ENCODE assay signal across 1 cellular context in the genomic region with DNA sequence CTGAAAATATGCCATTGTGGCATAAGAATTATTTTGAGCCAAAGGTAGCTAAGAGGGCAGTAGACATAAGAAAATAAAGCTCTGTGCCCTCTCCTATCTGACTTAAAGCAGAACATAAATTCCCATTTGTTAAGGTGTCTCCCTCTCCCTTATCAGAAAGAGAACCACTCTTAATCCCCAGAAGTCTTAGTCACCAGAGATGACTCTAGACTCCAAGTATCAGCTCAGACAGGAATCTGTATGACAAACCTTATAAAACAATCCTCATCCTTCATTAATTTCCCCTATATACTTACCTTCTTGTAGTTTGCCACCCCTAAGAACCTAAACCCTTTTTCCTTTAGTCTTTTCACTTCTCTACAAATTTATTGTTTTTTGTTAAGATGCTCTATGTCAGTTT.
TF ChIP-seq lines count a peak whose summit lies in the region.

No MANE protein-coding gene starts in this region.

TF ChIP-seq in K562, 482 proteins besides CTCF, POLR2A, EP300 and RAD21 (continued from another document and continues in another):
- TF ChIP-seq SREBF1 (IDR thresholded peaks at IDR 0.05; ENCODE audit: borderline replicate concordance, low read depth, low read length) (no peak), FOXM1 (IDR thresholded peaks at IDR 0.05; ENCODE audit: low read depth) (0 out of 2 replicates have a peak, but pooled peaks have one; percentile 13), FOXM1 (CRISPR knock-in tag; IDR thresholded peaks at IDR 0.05; ENCODE audit: low read depth) (no peak), HDAC2 (IDR thresholded peaks at IDR 0.05) (0 out of 2 replicates have a peak, but pooled peaks have one; percentile 35), GATAD2B (IDR thresholded peaks at IDR 0.05; ENCODE audit: borderline replicate concordance) (0 out of 2 replicates have a peak, but pooled peaks have one; percentile 50), ARNT (IDR thresholded peaks at IDR 0.05) (0 out of 4 replicates have a peak, but pooled peaks of 1 of the 2 experiments have one; percentile 52), ZNF197 (CRISPR knock-in tag; IDR thresholded peaks at IDR 0.05; ENCODE audit: low read depth) (no peak), CTBP1 (IDR thresholded peaks at IDR 0.05; ENCODE audit: borderline replicate concordance) (peak; percentile 37; the same call in 1 of the 2 replicates), DPF2 (IDR thresholded peaks at IDR 0.05) (peak; percentile 95), ILK (tag; IDR thresholded peaks at IDR 0.05; ENCODE audit: borderline replicate concordance, low read depth) (no peak), ZNF282 (CRISPR knock-in tag; IDR thresholded peaks at IDR 0.05) (no peak), HNRNPUL1 (IDR thresholded peaks at IDR 0.05; ENCODE audit: low read length) (no peak), ZNF431 (CRISPR knock-in tag; IDR thresholded peaks at IDR 0.05) (no peak), GATAD2A (IDR thresholded peaks at IDR 0.05) (no peak), KAT7 (CRISPR knock-in tag; IDR thresholded peaks at IDR 0.05; ENCODE audit: borderline replicate concordance) (no peak), STAT5A (IDR thresholded peaks at IDR 0.05; ENCODE audit: borderline replicate concordance, low read length) (peak; percentile 40; the same call in 1 of the 2 replicates), MEIS2 (IDR thresholded peaks at IDR 0.05; ENCODE audit: partially characterized antibody) (peak; percentile 82), JUND (IDR thresholded peaks at IDR 0.05; ENCODE audit: borderline replicate concordance, low read depth, low read length) (peak; percentile 90), JUND (tag; IDR thresholded peaks at IDR 0.05; ENCODE audit: borderline replicate concordance, low read depth, low read length) (peak; percentile 85; the same call in 2 of the 3 replicates), TRIM24 (IDR thresholded peaks at IDR 0.05) (peak; percentile 22 to 52; a peak in 2 of 4 replicates), FUS (optimal IDR thresholded peaks at IDR 0.05; ENCODE audit: low read depth, low read length) (no peak), TEAD2 (tag; IDR thresholded peaks at IDR 0.05) (no peak), XRCC3 (IDR thresholded peaks at IDR 0.05) (no peak)
- TF ChIP-seq, protein P1, sequence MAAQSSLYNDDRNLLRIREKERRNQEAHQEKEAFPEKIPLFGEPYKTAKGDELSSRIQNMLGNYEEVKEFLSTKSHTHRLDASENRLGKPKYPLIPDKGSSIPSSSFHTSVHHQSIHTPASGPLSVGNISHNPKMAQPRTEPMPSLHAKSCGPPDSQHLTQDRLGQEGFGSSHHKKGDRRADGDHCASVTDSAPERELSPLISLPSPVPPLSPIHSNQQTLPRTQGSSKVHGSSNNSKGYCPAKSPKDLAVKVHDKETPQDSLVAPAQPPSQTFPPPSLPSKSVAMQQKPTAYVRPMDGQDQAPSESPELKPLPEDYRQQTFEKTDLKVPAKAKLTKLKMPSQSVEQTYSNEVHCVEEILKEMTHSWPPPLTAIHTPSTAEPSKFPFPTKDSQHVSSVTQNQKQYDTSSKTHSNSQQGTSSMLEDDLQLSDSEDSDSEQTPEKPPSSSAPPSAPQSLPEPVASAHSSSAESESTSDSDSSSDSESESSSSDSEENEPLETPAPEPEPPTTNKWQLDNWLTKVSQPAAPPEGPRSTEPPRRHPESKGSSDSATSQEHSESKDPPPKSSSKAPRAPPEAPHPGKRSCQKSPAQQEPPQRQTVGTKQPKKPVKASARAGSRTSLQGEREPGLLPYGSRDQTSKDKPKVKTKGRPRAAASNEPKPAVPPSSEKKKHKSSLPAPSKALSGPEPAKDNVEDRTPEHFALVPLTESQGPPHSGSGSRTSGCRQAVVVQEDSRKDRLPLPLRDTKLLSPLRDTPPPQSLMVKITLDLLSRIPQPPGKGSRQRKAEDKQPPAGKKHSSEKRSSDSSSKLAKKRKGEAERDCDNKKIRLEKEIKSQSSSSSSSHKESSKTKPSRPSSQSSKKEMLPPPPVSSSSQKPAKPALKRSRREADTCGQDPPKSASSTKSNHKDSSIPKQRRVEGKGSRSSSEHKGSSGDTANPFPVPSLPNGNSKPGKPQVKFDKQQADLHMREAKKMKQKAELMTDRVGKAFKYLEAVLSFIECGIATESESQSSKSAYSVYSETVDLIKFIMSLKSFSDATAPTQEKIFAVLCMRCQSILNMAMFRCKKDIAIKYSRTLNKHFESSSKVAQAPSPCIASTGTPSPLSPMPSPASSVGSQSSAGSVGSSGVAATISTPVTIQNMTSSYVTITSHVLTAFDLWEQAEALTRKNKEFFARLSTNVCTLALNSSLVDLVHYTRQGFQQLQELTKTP (IDR thresholded peaks at IDR 0.05; ENCODE audit: low read depth in 1 of 2, partially characterized antibody in 2 of 2): no peak
- TF ChIP-seq, protein P2, sequence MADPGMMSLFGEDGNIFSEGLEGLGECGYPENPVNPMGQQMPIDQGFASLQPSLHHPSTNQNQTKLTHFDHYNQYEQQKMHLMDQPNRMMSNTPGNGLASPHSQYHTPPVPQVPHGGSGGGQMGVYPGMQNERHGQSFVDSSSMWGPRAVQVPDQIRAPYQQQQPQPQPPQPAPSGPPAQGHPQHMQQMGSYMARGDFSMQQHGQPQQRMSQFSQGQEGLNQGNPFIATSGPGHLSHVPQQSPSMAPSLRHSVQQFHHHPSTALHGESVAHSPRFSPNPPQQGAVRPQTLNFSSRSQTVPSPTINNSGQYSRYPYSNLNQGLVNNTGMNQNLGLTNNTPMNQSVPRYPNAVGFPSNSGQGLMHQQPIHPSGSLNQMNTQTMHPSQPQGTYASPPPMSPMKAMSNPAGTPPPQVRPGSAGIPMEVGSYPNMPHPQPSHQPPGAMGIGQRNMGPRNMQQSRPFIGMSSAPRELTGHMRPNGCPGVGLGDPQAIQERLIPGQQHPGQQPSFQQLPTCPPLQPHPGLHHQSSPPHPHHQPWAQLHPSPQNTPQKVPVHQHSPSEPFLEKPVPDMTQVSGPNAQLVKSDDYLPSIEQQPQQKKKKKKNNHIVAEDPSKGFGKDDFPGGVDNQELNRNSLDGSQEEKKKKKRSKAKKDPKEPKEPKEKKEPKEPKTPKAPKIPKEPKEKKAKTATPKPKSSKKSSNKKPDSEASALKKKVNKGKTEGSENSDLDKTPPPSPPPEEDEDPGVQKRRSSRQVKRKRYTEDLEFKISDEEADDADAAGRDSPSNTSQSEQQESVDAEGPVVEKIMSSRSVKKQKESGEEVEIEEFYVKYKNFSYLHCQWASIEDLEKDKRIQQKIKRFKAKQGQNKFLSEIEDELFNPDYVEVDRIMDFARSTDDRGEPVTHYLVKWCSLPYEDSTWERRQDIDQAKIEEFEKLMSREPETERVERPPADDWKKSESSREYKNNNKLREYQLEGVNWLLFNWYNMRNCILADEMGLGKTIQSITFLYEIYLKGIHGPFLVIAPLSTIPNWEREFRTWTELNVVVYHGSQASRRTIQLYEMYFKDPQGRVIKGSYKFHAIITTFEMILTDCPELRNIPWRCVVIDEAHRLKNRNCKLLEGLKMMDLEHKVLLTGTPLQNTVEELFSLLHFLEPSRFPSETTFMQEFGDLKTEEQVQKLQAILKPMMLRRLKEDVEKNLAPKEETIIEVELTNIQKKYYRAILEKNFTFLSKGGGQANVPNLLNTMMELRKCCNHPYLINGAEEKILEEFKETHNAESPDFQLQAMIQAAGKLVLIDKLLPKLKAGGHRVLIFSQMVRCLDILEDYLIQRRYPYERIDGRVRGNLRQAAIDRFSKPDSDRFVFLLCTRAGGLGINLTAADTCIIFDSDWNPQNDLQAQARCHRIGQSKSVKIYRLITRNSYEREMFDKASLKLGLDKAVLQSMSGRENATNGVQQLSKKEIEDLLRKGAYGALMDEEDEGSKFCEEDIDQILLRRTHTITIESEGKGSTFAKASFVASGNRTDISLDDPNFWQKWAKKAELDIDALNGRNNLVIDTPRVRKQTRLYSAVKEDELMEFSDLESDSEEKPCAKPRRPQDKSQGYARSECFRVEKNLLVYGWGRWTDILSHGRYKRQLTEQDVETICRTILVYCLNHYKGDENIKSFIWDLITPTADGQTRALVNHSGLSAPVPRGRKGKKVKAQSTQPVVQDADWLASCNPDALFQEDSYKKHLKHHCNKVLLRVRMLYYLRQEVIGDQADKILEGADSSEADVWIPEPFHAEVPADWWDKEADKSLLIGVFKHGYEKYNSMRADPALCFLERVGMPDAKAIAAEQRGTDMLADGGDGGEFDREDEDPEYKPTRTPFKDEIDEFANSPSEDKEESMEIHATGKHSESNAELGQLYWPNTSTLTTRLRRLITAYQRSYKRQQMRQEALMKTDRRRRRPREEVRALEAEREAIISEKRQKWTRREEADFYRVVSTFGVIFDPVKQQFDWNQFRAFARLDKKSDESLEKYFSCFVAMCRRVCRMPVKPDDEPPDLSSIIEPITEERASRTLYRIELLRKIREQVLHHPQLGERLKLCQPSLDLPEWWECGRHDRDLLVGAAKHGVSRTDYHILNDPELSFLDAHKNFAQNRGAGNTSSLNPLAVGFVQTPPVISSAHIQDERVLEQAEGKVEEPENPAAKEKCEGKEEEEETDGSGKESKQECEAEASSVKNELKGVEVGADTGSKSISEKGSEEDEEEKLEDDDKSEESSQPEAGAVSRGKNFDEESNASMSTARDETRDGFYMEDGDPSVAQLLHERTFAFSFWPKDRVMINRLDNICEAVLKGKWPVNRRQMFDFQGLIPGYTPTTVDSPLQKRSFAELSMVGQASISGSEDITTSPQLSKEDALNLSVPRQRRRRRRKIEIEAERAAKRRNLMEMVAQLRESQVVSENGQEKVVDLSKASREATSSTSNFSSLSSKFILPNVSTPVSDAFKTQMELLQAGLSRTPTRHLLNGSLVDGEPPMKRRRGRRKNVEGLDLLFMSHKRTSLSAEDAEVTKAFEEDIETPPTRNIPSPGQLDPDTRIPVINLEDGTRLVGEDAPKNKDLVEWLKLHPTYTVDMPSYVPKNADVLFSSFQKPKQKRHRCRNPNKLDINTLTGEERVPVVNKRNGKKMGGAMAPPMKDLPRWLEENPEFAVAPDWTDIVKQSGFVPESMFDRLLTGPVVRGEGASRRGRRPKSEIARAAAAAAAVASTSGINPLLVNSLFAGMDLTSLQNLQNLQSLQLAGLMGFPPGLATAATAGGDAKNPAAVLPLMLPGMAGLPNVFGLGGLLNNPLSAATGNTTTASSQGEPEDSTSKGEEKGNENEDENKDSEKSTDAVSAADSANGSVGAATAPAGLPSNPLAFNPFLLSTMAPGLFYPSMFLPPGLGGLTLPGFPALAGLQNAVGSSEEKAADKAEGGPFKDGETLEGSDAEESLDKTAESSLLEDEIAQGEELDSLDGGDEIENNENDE (IDR thresholded peaks at IDR 0.05; ENCODE audit: low read depth, low read length): no peak
- TF ChIP-seq, protein P3, sequence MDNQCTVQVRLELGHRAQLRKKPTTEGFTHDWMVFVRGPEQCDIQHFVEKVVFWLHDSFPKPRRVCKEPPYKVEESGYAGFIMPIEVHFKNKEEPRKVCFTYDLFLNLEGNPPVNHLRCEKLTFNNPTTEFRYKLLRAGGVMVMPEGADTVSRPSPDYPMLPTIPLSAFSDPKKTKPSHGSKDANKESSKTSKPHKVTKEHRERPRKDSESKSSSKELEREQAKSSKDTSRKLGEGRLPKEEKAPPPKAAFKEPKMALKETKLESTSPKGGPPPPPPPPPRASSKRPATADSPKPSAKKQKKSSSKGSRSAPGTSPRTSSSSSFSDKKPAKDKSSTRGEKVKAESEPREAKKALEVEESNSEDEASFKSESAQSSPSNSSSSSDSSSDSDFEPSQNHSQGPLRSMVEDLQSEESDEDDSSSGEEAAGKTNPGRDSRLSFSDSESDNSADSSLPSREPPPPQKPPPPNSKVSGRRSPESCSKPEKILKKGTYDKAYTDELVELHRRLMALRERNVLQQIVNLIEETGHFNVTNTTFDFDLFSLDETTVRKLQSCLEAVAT (IDR thresholded peaks at IDR 0.05): no peak
- TF ChIP-seq, protein P4, sequence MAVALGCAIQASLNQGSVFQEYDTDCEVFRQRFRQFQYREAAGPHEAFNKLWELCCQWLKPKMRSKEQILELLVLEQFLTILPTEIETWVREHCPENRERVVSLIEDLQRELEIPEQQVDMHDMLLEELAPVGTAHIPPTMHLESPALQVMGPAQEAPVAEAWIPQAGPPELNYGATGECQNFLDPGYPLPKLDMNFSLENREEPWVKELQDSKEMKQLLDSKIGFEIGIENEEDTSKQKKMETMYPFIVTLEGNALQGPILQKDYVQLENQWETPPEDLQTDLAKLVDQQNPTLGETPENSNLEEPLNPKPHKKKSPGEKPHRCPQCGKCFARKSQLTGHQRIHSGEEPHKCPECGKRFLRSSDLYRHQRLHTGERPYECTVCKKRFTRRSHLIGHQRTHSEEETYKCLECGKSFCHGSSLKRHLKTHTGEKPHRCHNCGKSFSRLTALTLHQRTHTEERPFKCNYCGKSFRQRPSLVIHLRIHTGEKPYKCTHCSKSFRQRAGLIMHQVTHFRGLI (CRISPR knock-in tag; IDR thresholded peaks at IDR 0.05): no peak
- TF ChIP-seq, protein P5, sequence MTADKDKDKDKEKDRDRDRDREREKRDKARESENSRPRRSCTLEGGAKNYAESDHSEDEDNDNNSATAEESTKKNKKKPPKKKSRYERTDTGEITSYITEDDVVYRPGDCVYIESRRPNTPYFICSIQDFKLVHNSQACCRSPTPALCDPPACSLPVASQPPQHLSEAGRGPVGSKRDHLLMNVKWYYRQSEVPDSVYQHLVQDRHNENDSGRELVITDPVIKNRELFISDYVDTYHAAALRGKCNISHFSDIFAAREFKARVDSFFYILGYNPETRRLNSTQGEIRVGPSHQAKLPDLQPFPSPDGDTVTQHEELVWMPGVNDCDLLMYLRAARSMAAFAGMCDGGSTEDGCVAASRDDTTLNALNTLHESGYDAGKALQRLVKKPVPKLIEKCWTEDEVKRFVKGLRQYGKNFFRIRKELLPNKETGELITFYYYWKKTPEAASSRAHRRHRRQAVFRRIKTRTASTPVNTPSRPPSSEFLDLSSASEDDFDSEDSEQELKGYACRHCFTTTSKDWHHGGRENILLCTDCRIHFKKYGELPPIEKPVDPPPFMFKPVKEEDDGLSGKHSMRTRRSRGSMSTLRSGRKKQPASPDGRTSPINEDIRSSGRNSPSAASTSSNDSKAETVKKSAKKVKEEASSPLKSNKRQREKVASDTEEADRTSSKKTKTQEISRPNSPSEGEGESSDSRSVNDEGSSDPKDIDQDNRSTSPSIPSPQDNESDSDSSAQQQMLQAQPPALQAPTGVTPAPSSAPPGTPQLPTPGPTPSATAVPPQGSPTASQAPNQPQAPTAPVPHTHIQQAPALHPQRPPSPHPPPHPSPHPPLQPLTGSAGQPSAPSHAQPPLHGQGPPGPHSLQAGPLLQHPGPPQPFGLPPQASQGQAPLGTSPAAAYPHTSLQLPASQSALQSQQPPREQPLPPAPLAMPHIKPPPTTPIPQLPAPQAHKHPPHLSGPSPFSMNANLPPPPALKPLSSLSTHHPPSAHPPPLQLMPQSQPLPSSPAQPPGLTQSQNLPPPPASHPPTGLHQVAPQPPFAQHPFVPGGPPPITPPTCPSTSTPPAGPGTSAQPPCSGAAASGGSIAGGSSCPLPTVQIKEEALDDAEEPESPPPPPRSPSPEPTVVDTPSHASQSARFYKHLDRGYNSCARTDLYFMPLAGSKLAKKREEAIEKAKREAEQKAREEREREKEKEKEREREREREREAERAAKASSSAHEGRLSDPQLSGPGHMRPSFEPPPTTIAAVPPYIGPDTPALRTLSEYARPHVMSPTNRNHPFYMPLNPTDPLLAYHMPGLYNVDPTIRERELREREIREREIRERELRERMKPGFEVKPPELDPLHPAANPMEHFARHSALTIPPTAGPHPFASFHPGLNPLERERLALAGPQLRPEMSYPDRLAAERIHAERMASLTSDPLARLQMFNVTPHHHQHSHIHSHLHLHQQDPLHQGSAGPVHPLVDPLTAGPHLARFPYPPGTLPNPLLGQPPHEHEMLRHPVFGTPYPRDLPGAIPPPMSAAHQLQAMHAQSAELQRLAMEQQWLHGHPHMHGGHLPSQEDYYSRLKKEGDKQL (CRISPR knock-in tag; IDR thresholded peaks at IDR 0.05; ENCODE audit: borderline replicate concordance): no peak
